8 cellular contexts compared by ENCODE assay signal in the genomic region with DNA sequence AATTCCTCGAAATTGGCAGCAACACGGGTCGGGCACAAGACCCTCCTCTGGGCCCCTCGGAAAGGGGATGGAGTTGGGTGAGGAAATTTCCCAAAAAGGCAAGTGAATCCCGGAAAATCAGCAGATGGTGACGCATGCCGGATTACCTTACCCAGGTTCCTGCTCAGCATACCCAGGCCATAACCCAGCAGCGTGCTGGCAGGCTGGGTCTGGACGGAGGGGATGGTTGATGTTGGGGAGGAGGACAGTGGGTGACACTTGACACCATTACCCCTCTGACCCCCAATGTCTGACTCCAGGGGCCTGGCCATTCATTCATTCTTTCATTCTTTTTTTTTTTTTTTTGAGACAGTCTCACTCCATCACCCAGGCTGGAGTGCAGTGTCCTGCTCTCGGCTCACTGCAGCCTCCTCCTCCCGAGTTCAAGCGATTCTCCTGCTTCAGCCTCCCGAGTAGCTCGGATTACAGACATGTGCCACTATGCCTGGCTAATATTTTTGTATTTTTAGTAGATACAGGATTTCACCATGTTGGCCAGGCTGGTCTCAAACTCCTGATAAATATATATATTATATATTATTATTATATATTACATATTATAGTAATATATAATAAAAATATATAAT. TPM values are rescaled to one million over a fixed set of nuclear protein-coding genes. Genes with fewer than 3 reads are reported as not detected.
DNase-seq lines count a peak whose midpoint lies in the region; ATAC-seq, FAIRE-seq and TF ChIP-seq lines count a peak whose summit lies in the region.

No MANE protein-coding gene starts in this region.

- peak overlapping the region; percentile 26 for H3K27ac ChIP-seq in caudate nucleus (ENCODE audit: low read depth, low read length)
- H3K27ac ChIP-seq in HepG2 (ENCODE audit: extremely low read length, insufficient read depth, low read length) = peak overlapping the region; percentile 82
- H3K27ac ChIP-seq in suprapubic skin = peak overlapping the region; percentile 47

- 0% methylated on average over 9 of the region's 14 CpGs for WGBS in HepG2 (ENCODE audit: low lambda C conversion rate)
- 10% methylated on average over 14 of the region's 14 CpGs for whole genome bisulfite sequencing in suprapubic skin

- no peaks in the 10 kb centered on the region; a peak in 1 of 5 replicates for H3K27me3 ChIP-seq in HepG2 (ENCODE audit: control insufficient read depth in 1 of 2, insufficient read depth in 2 of 2, low read length in 2 of 2)
- H3K27me3 ChIP-seq in suprapubic skin = no peaks in the 10 kb centered on the region

- DNase-seq in activated naive CD4-positive, alpha-beta T cell (lab: John Stamatoyannopoulos, UW) = no peak
- DNase-seq in NCI-H69 (lab: John Stamatoyannopoulos, UW) = peak; percentile 82
- peak in 4 of 61 donors; percentile 12 to 52 (median 33) for DNase-seq in caudate nucleus (lab: John Stamatoyannopoulos, UW)
- peak; percentile 34 for DNase-seq in HepG2 (ENCODE audit: low spot score)
- no peak for DNase-seq in suprapubic skin (ENCODE audit: low spot score in 2 of 2)
- DNase-seq in RPMI8226 = no peak

- H3K4me2 ChIP-seq in HepG2 (ENCODE audit: low read depth, low read length) = peak overlapping the region; percentile 86

- TF ChIP-seq EP300 in HepG2 (IDR thresholded peaks at IDR 0.05; ENCODE audit: low read depth in 2 of 2, low read length in 2 of 2) (no peak), HepG2 (CRISPR knock-in tag; IDR thresholded peaks at IDR 0.05; ENCODE audit: borderline replicate concordance) (no peak), suprapubic skin (IDR thresholded peaks at IDR 0.05) (no peak)

- no peaks in the 10 kb centered on the region for H3K4me1 Mint-ChIP-seq in activated naive CD4-positive, alpha-beta T cell treated with anti-CD3 and anti-CD28 coated beads, Interleukin-2, amount 50 U/mL, for 24 hours

- peaks cover 13% of the 10 kb centered on the region for H4K20me1 ChIP-seq in HepG2 (ENCODE audit: insufficient read depth, low read length)

- in situ Hi-C loops in HepG2 (cut with HindIII; ENCODE audit: extremely low pct_ligation_motif_present, low pct_unique_long_range_greater_than_20kb) = no loop called here

- H3K27me3 Mint-ChIP-seq in activated naive CD4-positive, alpha-beta T cell treated with anti-CD3 and anti-CD28 coated beads, Interleukin-2, amount 50 U/mL, for 24 hours = peaks cover 2% of the 10 kb centered on the region

- no TSS peak for BruUV-seq in HepG2 (replicated peaks; lab: Mats Ljungman, UMichigan)

- no peak for FAIRE-seq in HepG2 (lab: Jason Lieb, UNC)

- H3K36me3 ChIP-seq in HepG2 (replicated peaks in 1 of 2; ENCODE audit: control insufficient read depth in 1 of 2, insufficient read depth in 2 of 2, low read length in 2 of 2) (peaks cover 6 to 28% of the 10 kb centered on the region in 2 experiments; a peak in 4 of 5 replicates), suprapubic skin (no peaks in the 10 kb centered on the region)

- intact Hi-C loops in HepG2 (cut with micrococcal nuclease; ENCODE audit: unreplicated experiment) = no loop called here

- H3K79me2 ChIP-seq in HepG2 (ENCODE audit: insufficient read depth, low read length) = peaks cover 24% of the 10 kb centered on the region

- peak; percentile 78 for ATAC-seq in HepG2
- ATAC-seq in GM21367 (IDR thresholded peaks at IDR 0.05; ENCODE audit: unreplicated experiment) = no peak

- no peak for TF ChIP-seq RAD21 in HepG2 (CRISPR knock-in tag; IDR thresholded peaks at IDR 0.05)

- H3K4me3 ChIP-seq in HepG2 (replicated peaks in 1 of 3; ENCODE audit: insufficient read depth in 1 of 3, low read depth in 2 of 3, low read length in 3 of 3) (peak overlapping the region; percentile 74 to 81 (median 79)), suprapubic skin (peak overlapping the region; percentile 77)

- POLR2A ChIA-PET in HepG2 (lab: Yijun Ruan, JAX) = interaction anchor here (1.0 to 2.9 kb wide), 12 partner anchors 9 to 96 kb away, joined by 3 to 36 read pairs (median 5); a partner anchor contains a TSS

- TF ChIP-seq POLR2A in HepG2 (IDR thresholded peaks at IDR 0.05; ENCODE audit: insufficient read depth in 1 of 2, low read depth in 2 of 2, low read length in 2 of 2) = no peak; a peak in 1 of 4 replicates
- TF ChIP-seq POLR2A in suprapubic skin (IDR thresholded peaks at IDR 0.05) = no peak

- H2AFZ ChIP-seq in HepG2 (ENCODE audit: low read length) = no peak overlapping the region

- CTCF ChIA-PET in HepG2 (lab: Yijun Ruan, JAX; ENCODE audit: low intra/inter-chr PET ratio, low total read pairs) = no interaction called here

- H3K4me3 Mint-ChIP-seq in activated naive CD4-positive, alpha-beta T cell treated with anti-CD3 and anti-CD28 coated beads, Interleukin-2, amount 50 U/mL, for 24 hours = peak overlapping the region; percentile 80

- H3K9me3 Mint-ChIP-seq in activated naive CD4-positive, alpha-beta T cell treated with anti-CD3 and anti-CD28 coated beads, Interleukin-2, amount 50 U/mL, for 24 hours = no peaks in the 10 kb centered on the region

- no peaks in the 10 kb centered on the region for H3K36me3 Mint-ChIP-seq in activated naive CD4-positive, alpha-beta T cell treated with anti-CD3 and anti-CD28 coated beads, Interleukin-2, amount 50 U/mL, for 24 hours

- peaks cover 53% of the 10 kb centered on the region for H3K4me1 ChIP-seq in HepG2 (ENCODE audit: insufficient read depth, low read length)
- H3K4me1 ChIP-seq in suprapubic skin = peaks cover 6% of the 10 kb centered on the region

- H3K9me3 ChIP-seq in HepG2 (ENCODE audit: low read length) = no peaks in the 10 kb centered on the region
- H3K9me3 ChIP-seq in suprapubic skin = no peaks in the 10 kb centered on the region

- peak overlapping the region; percentile 90 for H3K9ac ChIP-seq in HepG2 (ENCODE audit: insufficient read depth, low read depth, low read length)

- TF ChIP-seq CTCF in HepG2 (CRISPR knock-in tag; IDR thresholded peaks at IDR 0.05) (peak; percentile 2; the same call in 1 of the 2 replicates), suprapubic skin (IDR thresholded peaks at IDR 0.05) (no peak)

- H3K27ac Mint-ChIP-seq in activated naive CD4-positive, alpha-beta T cell treated with anti-CD3 and anti-CD28 coated beads, Interleukin-2, amount 50 U/mL, for 24 hours = no peak overlapping the region

RNA-seq across cellular contexts. Expression of a gene that starts 0.8 kb away (rescaled TPM):
- 18.4 and 43.4 TPM in 2 replicates for total RNA-seq in HepG2 (2016; rRNA removed; fragmentation: Illumina TruSeq; extraction: Trizol)
- total RNA-seq in HepG2 (2016; cell fraction: cytosol; rRNA removed; fragmentation: Illumina TruSeq; extraction: Trizol; ENCODE audit: low read depth) = 5.4 and 5.5 TPM in 2 replicates
- total RNA-seq in HepG2 (2016; cell fraction: insoluble cytoplasmic fraction; rRNA removed; fragmentation: Illumina TruSeq; extraction: Trizol) = 16.1 and 39.6 TPM in 2 replicates
- total RNA-seq in HepG2 (2016; cell fraction: membrane; rRNA removed; fragmentation: Illumina TruSeq; extraction: Trizol) = 18.0 and 18.1 TPM in 2 replicates
- 37.4 and 45.5 TPM in 2 replicates for total RNA-seq in HepG2 (2016; cell fraction: nucleus; rRNA removed; fragmentation: Illumina TruSeq; extraction: Trizol)
- polyA plus RNA-seq in HepG2 (2011; rRNA removed) = 46.6 and 59.5 TPM in 2 replicates
- polyA plus RNA-seq in HepG2 (2011; cell fraction: cytosol; rRNA removed) = 53.0 and 55.6 TPM in 2 replicates
- polyA plus RNA-seq in HepG2 (2011; cell fraction: nucleus; rRNA removed) = 60.5 and 72.7 TPM in 2 replicates
- polyA plus RNA-seq in HepG2 (2012) = 26.0 and 35.8 TPM in 2 replicates
- polyA plus RNA-seq in HepG2 (2016; cell fraction: cytosol; fragmentation: Illumina TruSeq; extraction: Trizol; ENCODE audit: low read depth) = 4.1 and 4.5 TPM in 2 replicates
- 14.1 and 16.5 TPM in 2 replicates for polyA plus RNA-seq in HepG2 (2016; cell fraction: insoluble cytoplasmic fraction; fragmentation: Illumina TruSeq; extraction: Trizol; ENCODE audit: low read depth)
- 9.4 and 9.9 TPM in 2 replicates for polyA plus RNA-seq in HepG2 (2016; cell fraction: membrane; fragmentation: Illumina TruSeq; extraction: Trizol; ENCODE audit: low read depth)
- 59.3 and 60.4 TPM in 2 replicates for polyA plus RNA-seq in HepG2 (2016; cell fraction: nucleus; fragmentation: Illumina TruSeq; extraction: Trizol; ENCODE audit: insufficient read depth, low read depth)
- polyA minus RNA-seq in HepG2 (2011; rRNA and poly(A)+ RNA removed; ENCODE audit: low replicate concordance) = 69.1 and 105 TPM in 2 replicates
- polyA minus RNA-seq in HepG2 (2011; cell fraction: cytosol; rRNA and poly(A)+ RNA removed) = 34.7 and 43.2 TPM in 2 replicates
- 56.0 and 67.4 TPM in 2 replicates for polyA minus RNA-seq in HepG2 (2011; cell fraction: nucleus; rRNA and poly(A)+ RNA removed)
- 10 to 100 TPM; 14.0 to 24.6 (median 15.5) TPM for total RNA-seq in suprapubic skin

RNA-seq across cellular contexts. Expression of a gene that starts 26.8 kb away (rescaled TPM):
- 0.66 and 1.3 TPM in 2 replicates for total RNA-seq in HepG2 (2016; rRNA removed; fragmentation: Illumina TruSeq; extraction: Trizol)
- total RNA-seq in HepG2 (2016; cell fraction: cytosol; rRNA removed; fragmentation: Illumina TruSeq; extraction: Trizol; ENCODE audit: low read depth) = 0.18 and 0.30 TPM in 2 replicates
- 0.22 and 1.3 TPM in 2 replicates for total RNA-seq in HepG2 (2016; cell fraction: insoluble cytoplasmic fraction; rRNA removed; fragmentation: Illumina TruSeq; extraction: Trizol)
- 0.38 and 0.65 TPM in 2 replicates for total RNA-seq in HepG2 (2016; cell fraction: membrane; rRNA removed; fragmentation: Illumina TruSeq; extraction: Trizol)
- total RNA-seq in HepG2 (2016; cell fraction: nucleus; rRNA removed; fragmentation: Illumina TruSeq; extraction: Trizol) = 2.7 and 2.8 TPM in 2 replicates
- polyA plus RNA-seq in HepG2 (2011; rRNA removed) = 4.0 and 6.3 TPM in 2 replicates
- polyA plus RNA-seq in HepG2 (2011; cell fraction: cytosol; rRNA removed) = 1.3 and 1.5 TPM in 2 replicates
- polyA plus RNA-seq in HepG2 (2011; cell fraction: nucleus; rRNA removed) = 16.3 and 18.1 TPM in 2 replicates
- polyA plus RNA-seq in HepG2 (2012) = 4.6 and 6.9 TPM in 2 replicates
- 0.32 and 0.38 TPM in 2 replicates for polyA plus RNA-seq in HepG2 (2016; cell fraction: cytosol; fragmentation: Illumina TruSeq; extraction: Trizol; ENCODE audit: low read depth)
- 0.47 and 0.99 TPM in 2 replicates for polyA plus RNA-seq in HepG2 (2016; cell fraction: insoluble cytoplasmic fraction; fragmentation: Illumina TruSeq; extraction: Trizol; ENCODE audit: low read depth)
- 0.88 and 0.98 TPM in 2 replicates for polyA plus RNA-seq in HepG2 (2016; cell fraction: membrane; fragmentation: Illumina TruSeq; extraction: Trizol; ENCODE audit: low read depth)
- polyA plus RNA-seq in HepG2 (2016; cell fraction: nucleus; fragmentation: Illumina TruSeq; extraction: Trizol; ENCODE audit: insufficient read depth, low read depth) = 11.9 and 13.8 TPM in 2 replicates
- 6.6 and 9.0 TPM in 2 replicates for polyA minus RNA-seq in HepG2 (2011; rRNA and poly(A)+ RNA removed; ENCODE audit: low replicate concordance)
- 0.59 and 0.88 TPM in 2 replicates for polyA minus RNA-seq in HepG2 (2011; cell fraction: cytosol; rRNA and poly(A)+ RNA removed)
- 11.7 and 11.8 TPM in 2 replicates for polyA minus RNA-seq in HepG2 (2011; cell fraction: nucleus; rRNA and poly(A)+ RNA removed)
- 10 to 100 TPM in 1 of 4 donors, 1 to 10 TPM in 3; 5.7 to 11.7 (median 8.4) TPM for total RNA-seq in suprapubic skin

RNA-seq across cellular contexts. Expression of a gene that starts 31.1 kb away (rescaled TPM):
- 2.3 and 3.4 TPM in 2 replicates for total RNA-seq in HepG2 (2016; rRNA removed; fragmentation: Illumina TruSeq; extraction: Trizol)
- 2.7 and 3.5 TPM in 2 replicates for total RNA-seq in HepG2 (2016; cell fraction: cytosol; rRNA removed; fragmentation: Illumina TruSeq; extraction: Trizol; ENCODE audit: low read depth)
- total RNA-seq in HepG2 (2016; cell fraction: insoluble cytoplasmic fraction; rRNA removed; fragmentation: Illumina TruSeq; extraction: Trizol) = 2.3 and 3.6 TPM in 2 replicates
- 3.3 and 4.5 TPM in 2 replicates for total RNA-seq in HepG2 (2016; cell fraction: membrane; rRNA removed; fragmentation: Illumina TruSeq; extraction: Trizol)
- total RNA-seq in HepG2 (2016; cell fraction: nucleus; rRNA removed; fragmentation: Illumina TruSeq; extraction: Trizol) = 2.9 and 3.3 TPM in 2 replicates
- 8.8 and 13.2 TPM in 2 replicates for polyA plus RNA-seq in HepG2 (2011; rRNA removed)
- 4.8 and 4.9 TPM in 2 replicates for polyA plus RNA-seq in HepG2 (2011; cell fraction: cytosol; rRNA removed)
- polyA plus RNA-seq in HepG2 (2011; cell fraction: nucleus; rRNA removed) = 2.1 and 7.8 TPM in 2 replicates
- 6.8 and 14.5 TPM in 2 replicates for polyA plus RNA-seq in HepG2 (2012)
- polyA plus RNA-seq in HepG2 (2016; cell fraction: cytosol; fragmentation: Illumina TruSeq; extraction: Trizol; ENCODE audit: low read depth) = 2.5 and 3.3 TPM in 2 replicates
- polyA plus RNA-seq in HepG2 (2016; cell fraction: insoluble cytoplasmic fraction; fragmentation: Illumina TruSeq; extraction: Trizol; ENCODE audit: low read depth) = 1.6 and 3.8 TPM in 2 replicates
- 3.3 and 3.9 TPM in 2 replicates for polyA plus RNA-seq in HepG2 (2016; cell fraction: membrane; fragmentation: Illumina TruSeq; extraction: Trizol; ENCODE audit: low read depth)
- 2.7 and 4.2 TPM in 2 replicates for polyA plus RNA-seq in HepG2 (2016; cell fraction: nucleus; fragmentation: Illumina TruSeq; extraction: Trizol; ENCODE audit: insufficient read depth, low read depth)
- polyA minus RNA-seq in HepG2 (2011; rRNA and poly(A)+ RNA removed; ENCODE audit: low replicate concordance) = 23.1 TPM in 1 of 2 replicates, not detected in the other
- polyA minus RNA-seq in HepG2 (2011; cell fraction: cytosol; rRNA and poly(A)+ RNA removed) = 0.99 and 1.8 TPM in 2 replicates
- polyA minus RNA-seq in HepG2 (2011; cell fraction: nucleus; rRNA and poly(A)+ RNA removed) = 3.9 and 9.3 TPM in 2 replicates
- not detected for total RNA-seq in suprapubic skin

RNA-seq across cellular contexts. Expression of a gene that starts 54.4 kb away (rescaled TPM):
- not detected in 2 replicates for total RNA-seq in HepG2 (2016; rRNA removed; fragmentation: Illumina TruSeq; extraction: Trizol)
- not detected in 2 replicates for total RNA-seq in HepG2 (2016; cell fraction: cytosol; rRNA removed; fragmentation: Illumina TruSeq; extraction: Trizol; ENCODE audit: low read depth)
- not detected in 2 replicates for total RNA-seq in HepG2 (2016; cell fraction: insoluble cytoplasmic fraction; rRNA removed; fragmentation: Illumina TruSeq; extraction: Trizol)
- total RNA-seq in HepG2 (2016; cell fraction: membrane; rRNA removed; fragmentation: Illumina TruSeq; extraction: Trizol) = not detected in 2 replicates
- not detected in 2 replicates for total RNA-seq in HepG2 (2016; cell fraction: nucleus; rRNA removed; fragmentation: Illumina TruSeq; extraction: Trizol)
- not detected in 2 replicates for polyA plus RNA-seq in HepG2 (2011; rRNA removed)
- polyA plus RNA-seq in HepG2 (2011; cell fraction: cytosol; rRNA removed) = not detected in 2 replicates
- not detected in 2 replicates for polyA plus RNA-seq in HepG2 (2011; cell fraction: nucleus; rRNA removed)
- polyA plus RNA-seq in HepG2 (2012) = not detected in 2 replicates
- polyA plus RNA-seq in HepG2 (2016; cell fraction: cytosol; fragmentation: Illumina TruSeq; extraction: Trizol; ENCODE audit: low read depth) = not detected in 2 replicates
- not detected in 2 replicates for polyA plus RNA-seq in HepG2 (2016; cell fraction: insoluble cytoplasmic fraction; fragmentation: Illumina TruSeq; extraction: Trizol; ENCODE audit: low read depth)
- polyA plus RNA-seq in HepG2 (2016; cell fraction: membrane; fragmentation: Illumina TruSeq; extraction: Trizol; ENCODE audit: low read depth) = not detected in 2 replicates
- polyA plus RNA-seq in HepG2 (2016; cell fraction: nucleus; fragmentation: Illumina TruSeq; extraction: Trizol; ENCODE audit: insufficient read depth, low read depth) = not detected in 2 replicates
- polyA minus RNA-seq in HepG2 (2011; rRNA and poly(A)+ RNA removed; ENCODE audit: low replicate concordance) = not detected in 2 replicates
- not detected in 2 replicates for polyA minus RNA-seq in HepG2 (2011; cell fraction: cytosol; rRNA and poly(A)+ RNA removed)
- polyA minus RNA-seq in HepG2 (2011; cell fraction: nucleus; rRNA and poly(A)+ RNA removed) = not detected in 2 replicates
- total RNA-seq in suprapubic skin = not detected

Comparison
In these comparisons a context has a peak if more than half of its experiments do, and no peak if none do; other contexts are left out.
1. DNase-seq: peak in NCI-H69 (single experiment) and HepG2 (single experiment); none in activated naive CD4-positive, alpha-beta T cell (0 of 4), suprapubic skin (0 of 2) and RPMI8226 (single experiment).
2. H3K27ac ChIP-seq: peak in every context shown above with its lines; median percentile 82 in HepG2; 47 in suprapubic skin; 26 in caudate nucleus.